In the genomic region with DNA sequence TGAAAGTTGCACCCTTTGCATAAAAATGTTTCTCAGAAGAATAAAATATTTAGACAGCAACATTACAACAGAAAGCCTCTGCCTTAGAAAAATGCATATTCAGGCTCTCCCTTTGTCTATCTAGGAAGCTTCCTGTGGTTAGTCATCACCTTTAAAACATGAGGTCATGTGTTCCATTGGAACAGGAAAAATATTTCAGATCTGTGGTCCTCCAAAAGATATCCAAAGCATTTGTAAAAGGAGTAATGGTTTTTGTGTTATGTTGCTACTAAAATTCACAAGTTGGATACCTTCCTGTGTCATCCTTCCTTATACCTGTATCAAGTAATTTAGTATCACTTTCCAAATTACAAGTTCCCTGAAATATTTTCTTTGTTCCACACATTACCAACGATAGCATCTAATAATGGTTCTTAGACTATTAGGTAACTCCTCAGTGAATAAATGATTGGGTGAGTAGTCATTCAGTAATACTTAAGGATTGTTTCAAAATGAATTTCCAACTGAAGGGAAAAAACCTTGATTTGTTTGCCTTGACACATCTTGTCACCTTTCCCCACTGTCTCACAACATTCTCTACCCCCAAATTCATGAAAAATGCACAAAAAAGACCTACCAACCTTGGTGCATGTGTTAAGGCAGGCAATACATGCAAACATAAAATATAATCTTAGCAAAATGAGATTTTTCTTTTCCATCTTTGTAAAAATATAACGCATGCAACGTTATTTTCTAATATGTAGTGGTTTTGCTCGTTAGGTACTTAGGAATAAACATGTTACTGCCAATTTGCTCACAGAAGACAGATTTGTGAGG, we compare ENCODE assay signal across 8 cellular contexts. TPM values are rescaled to one million over a fixed set of nuclear protein-coding genes. Genes with fewer than 3 reads are reported as not detected.
A peak's percentile ranks its signal among the peaks of the same experiment; 100 is the strongest.
DNase-seq lines count a peak whose midpoint lies in the region; ATAC-seq and TF ChIP-seq lines count a peak whose summit lies in the region.

No MANE protein-coding gene starts in this region.

- H3K4me3 Mint-ChIP-seq in natural killer cell = no peak overlapping the region

- no peak overlapping the region for H2AFZ ChIP-seq in PC-9
- peak overlapping the region; percentile 31 for H2AFZ ChIP-seq in neuronal stem cell (ENCODE audit: low read length)

- no peak for ATAC-seq in natural killer cell
- no peak for ATAC-seq in GM19023 (IDR thresholded peaks at IDR 0.05; ENCODE audit: unreplicated experiment)

- H3K9me2 ChIP-seq in PC-9 (ENCODE audit: insufficient read depth) = no peaks in the 10 kb centered on the region

- H3K36me3 ChIP-seq in PC-9 (ENCODE audit: low read depth) (no peaks in the 10 kb centered on the region), neuronal stem cell (replicated peaks in 1 of 2; ENCODE audit: control insufficient read depth in 2 of 2, insufficient read depth in 2 of 2, low read length in 2 of 2) (no peaks in the 10 kb centered on the region)

- no peaks in the 10 kb centered on the region for H3K79me2 ChIP-seq in PC-9 (ENCODE audit: low read depth)

- H2BK12ac ChIP-seq in neuronal stem cell (ENCODE audit: low read length) = no peak overlapping the region

- H2AK5ac ChIP-seq in neuronal stem cell (ENCODE audit: low read depth, low read length) = no peak overlapping the region

- no peak overlapping the region for H4K8ac ChIP-seq in neuronal stem cell (ENCODE audit: low read depth, low read length)

- no peak overlapping the region for H3K23ac ChIP-seq in neuronal stem cell (ENCODE audit: low read depth, low read length, poor library complexity)

- H2BK5ac ChIP-seq in neuronal stem cell (ENCODE audit: low read length) = no peak overlapping the region

- H2BK15ac ChIP-seq in neuronal stem cell (ENCODE audit: low read length) = no peak overlapping the region

- intact Hi-C loops in PC-9 (cut with micrococcal nuclease; ENCODE audit: unreplicated experiment) (loop anchor here (1.0 to 10.0 kb wide), 6 partner anchors 19 to 519 kb away; a partner anchor contains a TSS), dorsolateral prefrontal cortex (cut with DNase I) (loop anchor here in 1 of 2 donors (5.0 to 10.0 kb wide), 4 partner anchors 91 to 321 kb away; no protein-coding TSS in a partner anchor), natural killer cell (cut with micrococcal nuclease) (loop anchor here (1.0 kb wide), 1 partner anchor 147 kb away; no protein-coding TSS in a partner anchor)

- peaks cover 14% of the 10 kb centered on the region for H3F3A ChIP-seq in PC-9 (ENCODE audit: insufficient read depth, low read depth)

- no peaks in the 10 kb centered on the region for H3K79me1 ChIP-seq in neuronal stem cell (ENCODE audit: low read depth, low read length)

- H3K9ac ChIP-seq in neuronal stem cell (ENCODE audit: low read depth, low read length, poor library complexity) = no peak overlapping the region

- no peak overlapping the region for H2BK120ac ChIP-seq in neuronal stem cell (ENCODE audit: low read depth, low read length)

- TF ChIP-seq CTCF in PC-9 (conservative IDR thresholded peaks at IDR 0.05) = no peak
- no peak for TF ChIP-seq CTCF in dorsolateral prefrontal cortex (IDR thresholded peaks at IDR 0.05 in 54 of 56, conservative IDR thresholded peaks at IDR 0.05 in 2 of 56; ENCODE audit: low read depth in 1 of 56, partially characterized antibody in 56 of 56)
- TF ChIP-seq CTCF in natural killer cell (IDR thresholded peaks at IDR 0.05) = no peak
- no peak for TF ChIP-seq CTCF in GM10266 (IDR thresholded peaks at IDR 0.05; ENCODE audit: control insufficient read depth, insufficient read depth, low read depth, missing control alignments)

- no peaks in the 10 kb centered on the region for H3K4me1 Mint-ChIP-seq in natural killer cell

- H3K4me1 ChIP-seq in PC-9 (replicated peaks; ENCODE audit: insufficient read depth) (peaks cover 34% of the 10 kb centered on the region), neuronal stem cell (ENCODE audit: control insufficient read depth in 2 of 2, insufficient read depth in 1 of 2, low read depth in 1 of 2, low read length in 2 of 2) (peaks cover 0 to 10% of the 10 kb centered on the region in 2 donors)

- POLR2A ChIA-PET in PC-9 (lab: Charles Lee; ENCODE audit: unreplicated experiment) = interaction anchor here (0.5 kb wide), 1 partner anchor 179 kb away, joined by 6 read pairs; no protein-coding TSS in a partner anchor

- WGBS in neuronal stem cell (ENCODE audit: extremely low coverage in 2 of 2, insufficient read length in 2 of 2, insufficient replicate concordance in 1 of 2), 2 donors = no CpG with 5 or more reads among the region's 4 CpGs

- H3K4me2 ChIP-seq in PC-9 (peak overlapping the region; percentile 65), neuronal stem cell (ENCODE audit: insufficient read depth, low read length, poor library complexity, severe bottlenecking) (no peak overlapping the region)

- no peaks in the 10 kb centered on the region for H4K20me1 ChIP-seq in PC-9 (ENCODE audit: insufficient read depth)

- no peaks in the 10 kb centered on the region for H3K9me3 ChIP-seq in PC-9 (ENCODE audit: insufficient read depth, low read depth)
- no peaks in the 10 kb centered on the region for H3K9me3 ChIP-seq in neuronal stem cell (replicated peaks in 1 of 2; ENCODE audit: control insufficient read depth in 2 of 2, insufficient read depth in 1 of 2, low read depth in 1 of 2, low read length in 2 of 2)

- H4K91ac ChIP-seq in neuronal stem cell (ENCODE audit: low read depth, low read length, poor library complexity) = no peak overlapping the region

- no peak overlapping the region for H3K4me3 ChIP-seq in PC-9
- H3K4me3 ChIP-seq in dorsolateral prefrontal cortex = peak overlapping the region in 9 of 59 donors; percentile 4 to 51 (median 32)
- H3K4me3 ChIP-seq in neuronal stem cell (ENCODE audit: low read length in 2 of 2) = no peak overlapping the region

- no peak overlapping the region for H3K27ac ChIP-seq in PC-9
- H3K27ac ChIP-seq in dorsolateral prefrontal cortex = peak overlapping the region in 51 of 59 donors; percentile 11 to 91 (median 80)
- no peak overlapping the region for H3K27ac ChIP-seq in neuronal stem cell (replicated peaks; ENCODE audit: low read length)

- H3K4ac ChIP-seq in neuronal stem cell (ENCODE audit: low read length) = no peak overlapping the region

- H3K27me3 Mint-ChIP-seq in natural killer cell (ENCODE audit: low read depth in 2 of 2) = peaks cover 6 to 22% of the 10 kb centered on the region in 2 donors

- CTCF ChIA-PET in PC-9 (lab: Charles Lee) = interaction anchor here (0.6 to 0.9 kb wide), 2 partner anchors 19 to 143 kb away, joined by 3 read pairs; no protein-coding TSS in a partner anchor

- H3K36me3 Mint-ChIP-seq in natural killer cell = no peaks in the 10 kb centered on the region

- DNase-seq in DMS53 (lab: John Stamatoyannopoulos, UW) (peak; percentile 64), PC-9 (peak in 1 of 2 experiments; percentile 63), dorsolateral prefrontal cortex (no peak), neuronal stem cell (ENCODE audit: low spot score) (no peak), natural killer cell (no peak), GM10266 (ENCODE audit: extremely low spot score) (no peak), MV-4-11 (lab: John Stamatoyannopoulos, UW) (no peak)

- no peaks in the 10 kb centered on the region for H3K27me3 ChIP-seq in PC-9 (ENCODE audit: insufficient read depth, low read depth)
- no peaks in the 10 kb centered on the region for H3K27me3 ChIP-seq in dorsolateral prefrontal cortex
- H3K27me3 ChIP-seq in neuronal stem cell (ENCODE audit: control insufficient read depth in 3 of 3, insufficient read depth in 3 of 3, low read depth in 1 of 3, low read length in 3 of 3) = no peaks in the 10 kb centered on the region

- H3K14ac ChIP-seq in neuronal stem cell (ENCODE audit: low read length) = no peak overlapping the region

- no TSS peak for BruUV-seq in PC-9 (replicated peaks; lab: Mats Ljungman, UMichigan)

- no peaks in the 10 kb centered on the region for H3K9me3 Mint-ChIP-seq in natural killer cell

- no peak overlapping the region for H3K18ac ChIP-seq in neuronal stem cell (ENCODE audit: low read length)

- no peak overlapping the region for H3K27ac Mint-ChIP-seq in natural killer cell

RNA-seq across cellular contexts. Expression of a gene that starts 19.7 kb away (rescaled TPM):
- total RNA-seq in PC-9 (2021) = 5.2 and 7.8 TPM in 2 replicates
- 10 to 100 TPM in 112 of 120 experiments, 1 to 10 TPM in 8; 6.6 to 36.7 (median 15.0) TPM for total RNA-seq in dorsolateral prefrontal cortex
- polyA plus RNA-seq in neuronal stem cell (2013, experiment 1 of 2) = 16.5 TPM
- 15.5 TPM for polyA plus RNA-seq in neuronal stem cell (2013, experiment 2 of 2)
- total RNA-seq in natural killer cell = 1 to 10 TPM in 2 of 3 donors, under 1 TPM in 1; 0.97 to 1.9 (median 1.1) TPM

Comparison
In these comparisons a context has a peak if more than half of its experiments do, and no peak if none do; other contexts are left out.
1. H3K27ac ChIP-seq: peak in dorsolateral prefrontal cortex (51 of 59); none in PC-9 (single experiment) and neuronal stem cell (single experiment).